In genomic region chr2:38665854-38666577, GRCh38 we compare ENCODE assay signal across 1 cellular context.
A peak's percentile ranks its signal among the peaks of the same experiment; 100 is the strongest.
TF ChIP-seq lines count a peak whose summit lies in the region.

GALM (plus strand) TSS chr2:38666114; CDS start chr2:38666162, 48 bp downstream.

TF ChIP-seq in HepG2, 621 proteins besides CTCF, POLR2A, EP300 and RAD21 (continued from another document and continues in another):
- TF ChIP-seq, protein P1, sequence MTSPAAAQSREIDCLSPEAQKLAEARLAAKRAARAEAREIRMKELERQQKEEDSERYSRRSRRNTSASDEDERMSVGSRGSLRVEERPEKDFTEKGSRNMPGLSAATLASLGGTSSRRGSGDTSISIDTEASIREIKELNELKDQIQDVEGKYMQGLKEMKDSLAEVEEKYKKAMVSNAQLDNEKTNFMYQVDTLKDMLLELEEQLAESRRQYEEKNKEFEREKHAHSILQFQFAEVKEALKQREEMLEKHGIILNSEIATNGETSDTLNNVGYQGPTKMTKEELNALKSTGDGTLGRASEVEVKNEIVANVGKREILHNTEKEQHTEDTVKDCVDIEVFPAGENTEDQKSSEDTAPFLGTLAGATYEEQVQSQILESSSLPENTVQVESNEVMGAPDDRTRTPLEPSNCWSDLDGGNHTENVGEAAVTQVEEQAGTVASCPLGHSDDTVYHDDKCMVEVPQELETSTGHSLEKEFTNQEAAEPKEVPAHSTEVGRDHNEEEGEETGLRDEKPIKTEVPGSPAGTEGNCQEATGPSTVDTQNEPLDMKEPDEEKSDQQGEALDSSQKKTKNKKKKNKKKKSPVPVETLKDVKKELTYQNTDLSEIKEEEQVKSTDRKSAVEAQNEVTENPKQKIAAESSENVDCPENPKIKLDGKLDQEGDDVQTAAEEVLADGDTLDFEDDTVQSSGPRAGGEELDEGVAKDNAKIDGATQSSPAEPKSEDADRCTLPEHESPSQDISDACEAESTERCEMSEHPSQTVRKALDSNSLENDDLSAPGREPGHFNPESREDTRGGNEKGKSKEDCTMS (CRISPR knock-in tag; conservative IDR thresholded peaks at IDR 0.05), result no peak
- TF ChIP-seq HOMEZ (CRISPR knock-in tag; IDR thresholded peaks at IDR 0.05; ENCODE audit: low read depth) (peak; percentile 81; the same call in 1 of the 2 replicates), SRF (IDR thresholded peaks at IDR 0.05; ENCODE audit: low read depth, low read length) (peak; percentile 55; the same call in 1 of the 2 replicates), ZNF792 (CRISPR knock-in tag; IDR thresholded peaks at IDR 0.05) (peak; percentile 85; the same call in 1 of the 2 replicates), ZNF550 (CRISPR knock-in tag; IDR thresholded peaks at IDR 0.05; ENCODE audit: borderline replicate concordance) (peak; percentile 73; the same call in 1 of the 2 replicates), MYPOP (CRISPR knock-in tag; IDR thresholded peaks at IDR 0.05) (0 out of 2 replicates have a peak, but pooled peaks have one; percentile 20), E2F1 (CRISPR knock-in tag; IDR thresholded peaks at IDR 0.05) (peak; percentile 36; the same call in 1 of the 2 replicates), KDM4B (CRISPR knock-in tag; IDR thresholded peaks at IDR 0.05) (peak; percentile 69), PHF20 (CRISPR knock-in tag; IDR thresholded peaks at IDR 0.05) (peak; percentile 75), ZFP36L2 (CRISPR knock-in tag; IDR thresholded peaks at IDR 0.05) (no peak), SOX13 (IDR thresholded peaks at IDR 0.05) (no peak), SOX13 (CRISPR knock-in tag; conservative IDR thresholded peaks at IDR 0.05 in 1 of 2, IDR thresholded peaks at IDR 0.05 in 1 of 2) (peak; percentile 69 to 75; a peak in 2 of 4 replicates), SOX5 (CRISPR knock-in tag; IDR thresholded peaks at IDR 0.05; ENCODE audit: borderline replicate concordance) (peak; percentile 32; the same call in 1 of the 2 replicates), ZNF382 (CRISPR knock-in tag; IDR thresholded peaks at IDR 0.05; ENCODE audit: borderline replicate concordance) (no peak), ZBTB3 (CRISPR knock-in tag; IDR thresholded peaks at IDR 0.05; ENCODE audit: borderline replicate concordance, low read depth) (peak; percentile 95; the same call in 1 of the 2 replicates), ZNF574 (CRISPR knock-in tag; IDR thresholded peaks at IDR 0.05) (peak; percentile 85), ZNF841 (CRISPR knock-in tag; IDR thresholded peaks at IDR 0.05; ENCODE audit: borderline replicate concordance) (no peak), PAWR (CRISPR knock-in tag; IDR thresholded peaks at IDR 0.05; ENCODE audit: borderline replicate concordance) (no peak), FOXK2 (IDR thresholded peaks at IDR 0.05) (peak; percentile 69; the same call in 1 of the 2 replicates), JARID2 (CRISPR knock-in tag; IDR thresholded peaks at IDR 0.05; ENCODE audit: insufficient replicate concordance) (peak; percentile 49), ISL2 (CRISPR knock-in tag; IDR thresholded peaks at IDR 0.05) (peak; percentile 72)
- TF ChIP-seq, protein P2, sequence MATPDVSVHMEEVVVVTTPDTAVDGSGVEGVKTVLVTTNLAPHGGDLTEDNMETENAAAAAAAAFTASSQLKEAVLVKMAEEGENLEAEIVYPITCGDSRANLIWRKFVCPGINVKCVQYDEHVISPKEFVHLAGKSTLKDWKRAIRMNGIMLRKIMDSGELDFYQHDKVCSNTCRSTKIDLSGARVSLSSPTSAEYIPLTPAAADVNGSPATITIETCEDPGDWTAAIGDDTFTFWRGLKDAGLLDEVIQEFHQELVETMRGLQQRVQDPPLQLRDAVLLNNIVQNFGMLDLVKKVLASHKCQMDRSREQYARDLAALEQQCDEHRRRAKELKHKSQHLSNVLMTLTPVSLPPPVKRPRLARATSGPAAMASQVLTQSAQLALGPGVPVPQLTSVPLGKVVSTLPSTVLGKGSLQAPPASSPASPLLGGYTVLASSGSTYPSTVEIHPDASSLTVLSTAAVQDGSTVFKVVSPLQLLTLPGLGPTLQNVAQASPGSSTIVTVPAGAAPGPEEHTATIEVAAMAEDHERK (CRISPR knock-in tag; IDR thresholded peaks at IDR 0.05; ENCODE audit: low read depth), result 0 out of 2 replicates have a peak, but pooled peaks have one; percentile 64
- TF ChIP-seq, protein P3, sequence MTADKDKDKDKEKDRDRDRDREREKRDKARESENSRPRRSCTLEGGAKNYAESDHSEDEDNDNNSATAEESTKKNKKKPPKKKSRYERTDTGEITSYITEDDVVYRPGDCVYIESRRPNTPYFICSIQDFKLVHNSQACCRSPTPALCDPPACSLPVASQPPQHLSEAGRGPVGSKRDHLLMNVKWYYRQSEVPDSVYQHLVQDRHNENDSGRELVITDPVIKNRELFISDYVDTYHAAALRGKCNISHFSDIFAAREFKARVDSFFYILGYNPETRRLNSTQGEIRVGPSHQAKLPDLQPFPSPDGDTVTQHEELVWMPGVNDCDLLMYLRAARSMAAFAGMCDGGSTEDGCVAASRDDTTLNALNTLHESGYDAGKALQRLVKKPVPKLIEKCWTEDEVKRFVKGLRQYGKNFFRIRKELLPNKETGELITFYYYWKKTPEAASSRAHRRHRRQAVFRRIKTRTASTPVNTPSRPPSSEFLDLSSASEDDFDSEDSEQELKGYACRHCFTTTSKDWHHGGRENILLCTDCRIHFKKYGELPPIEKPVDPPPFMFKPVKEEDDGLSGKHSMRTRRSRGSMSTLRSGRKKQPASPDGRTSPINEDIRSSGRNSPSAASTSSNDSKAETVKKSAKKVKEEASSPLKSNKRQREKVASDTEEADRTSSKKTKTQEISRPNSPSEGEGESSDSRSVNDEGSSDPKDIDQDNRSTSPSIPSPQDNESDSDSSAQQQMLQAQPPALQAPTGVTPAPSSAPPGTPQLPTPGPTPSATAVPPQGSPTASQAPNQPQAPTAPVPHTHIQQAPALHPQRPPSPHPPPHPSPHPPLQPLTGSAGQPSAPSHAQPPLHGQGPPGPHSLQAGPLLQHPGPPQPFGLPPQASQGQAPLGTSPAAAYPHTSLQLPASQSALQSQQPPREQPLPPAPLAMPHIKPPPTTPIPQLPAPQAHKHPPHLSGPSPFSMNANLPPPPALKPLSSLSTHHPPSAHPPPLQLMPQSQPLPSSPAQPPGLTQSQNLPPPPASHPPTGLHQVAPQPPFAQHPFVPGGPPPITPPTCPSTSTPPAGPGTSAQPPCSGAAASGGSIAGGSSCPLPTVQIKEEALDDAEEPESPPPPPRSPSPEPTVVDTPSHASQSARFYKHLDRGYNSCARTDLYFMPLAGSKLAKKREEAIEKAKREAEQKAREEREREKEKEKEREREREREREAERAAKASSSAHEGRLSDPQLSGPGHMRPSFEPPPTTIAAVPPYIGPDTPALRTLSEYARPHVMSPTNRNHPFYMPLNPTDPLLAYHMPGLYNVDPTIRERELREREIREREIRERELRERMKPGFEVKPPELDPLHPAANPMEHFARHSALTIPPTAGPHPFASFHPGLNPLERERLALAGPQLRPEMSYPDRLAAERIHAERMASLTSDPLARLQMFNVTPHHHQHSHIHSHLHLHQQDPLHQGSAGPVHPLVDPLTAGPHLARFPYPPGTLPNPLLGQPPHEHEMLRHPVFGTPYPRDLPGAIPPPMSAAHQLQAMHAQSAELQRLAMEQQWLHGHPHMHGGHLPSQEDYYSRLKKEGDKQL (CRISPR knock-in tag; IDR thresholded peaks at IDR 0.05; ENCODE audit: low read depth), result peak; percentile 16; the same call in 1 of the 2 replicates
- TF ChIP-seq, protein P4, sequence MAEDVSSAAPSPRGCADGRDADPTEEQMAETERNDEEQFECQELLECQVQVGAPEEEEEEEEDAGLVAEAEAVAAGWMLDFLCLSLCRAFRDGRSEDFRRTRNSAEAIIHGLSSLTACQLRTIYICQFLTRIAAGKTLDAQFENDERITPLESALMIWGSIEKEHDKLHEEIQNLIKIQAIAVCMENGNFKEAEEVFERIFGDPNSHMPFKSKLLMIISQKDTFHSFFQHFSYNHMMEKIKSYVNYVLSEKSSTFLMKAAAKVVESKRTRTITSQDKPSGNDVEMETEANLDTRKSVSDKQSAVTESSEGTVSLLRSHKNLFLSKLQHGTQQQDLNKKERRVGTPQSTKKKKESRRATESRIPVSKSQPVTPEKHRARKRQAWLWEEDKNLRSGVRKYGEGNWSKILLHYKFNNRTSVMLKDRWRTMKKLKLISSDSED (CRISPR knock-in tag; IDR thresholded peaks at IDR 0.05), result no peak
- TF ChIP-seq, protein P5, sequence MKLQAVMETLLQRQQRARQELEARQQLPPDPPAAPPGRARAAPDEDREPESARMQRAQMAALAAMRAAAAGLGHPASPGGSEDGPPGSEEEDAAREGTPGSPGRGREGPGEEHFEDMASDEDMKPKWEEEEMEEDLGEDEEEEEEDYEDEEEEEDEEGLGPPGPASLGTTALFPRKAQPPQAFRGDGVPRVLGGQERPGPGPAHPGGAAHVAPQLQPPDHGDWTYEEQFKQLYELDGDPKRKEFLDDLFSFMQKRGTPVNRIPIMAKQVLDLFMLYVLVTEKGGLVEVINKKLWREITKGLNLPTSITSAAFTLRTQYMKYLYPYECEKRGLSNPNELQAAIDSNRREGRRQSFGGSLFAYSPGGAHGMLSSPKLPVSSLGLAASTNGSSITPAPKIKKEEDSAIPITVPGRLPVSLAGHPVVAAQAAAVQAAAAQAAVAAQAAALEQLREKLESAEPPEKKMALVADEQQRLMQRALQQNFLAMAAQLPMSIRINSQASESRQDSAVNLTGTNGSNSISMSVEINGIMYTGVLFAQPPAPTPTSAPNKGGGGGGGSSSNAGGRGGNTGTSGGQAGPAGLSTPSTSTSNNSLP (IDR thresholded peaks at IDR 0.05; ENCODE audit: low read depth, low read length), result peak; percentile 57; the same call in 1 of the 2 replicates
